ENCODE assay signal across 21 cellular contexts in the genomic region with DNA sequence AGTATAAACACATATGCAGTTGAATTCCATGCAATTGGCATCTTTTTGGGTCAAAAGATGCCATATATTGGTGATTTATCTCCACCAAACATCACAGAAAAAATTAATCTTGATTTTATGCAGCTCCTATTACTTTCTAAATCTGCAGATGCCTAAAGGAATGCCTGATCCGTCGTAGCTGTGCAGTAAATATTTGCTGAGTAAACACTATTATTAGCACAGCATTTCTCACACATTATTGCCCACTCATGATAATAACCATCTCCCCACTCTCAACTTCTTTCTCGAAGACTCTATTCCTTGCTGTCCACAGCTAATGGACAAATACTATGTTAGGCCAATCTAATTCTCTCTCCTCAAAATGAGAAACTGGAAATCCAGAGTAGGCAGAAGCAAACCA.
DNase-seq lines count a peak whose midpoint lies in the region; ATAC-seq, FAIRE-seq and TF ChIP-seq lines count a peak whose summit lies in the region.
"Had no signal": no experiment of that assay in that cellular context is flagged by ENCODE, and none has a peak within 500 bp of the region (broad histone marks: within the 10 kb centered on the region; RNA-seq: fewer than 3 reads in every experiment).

No MANE protein-coding gene starts in this region.

- H3K27me3 ChIP-seq in HepG2 (ENCODE audit: control insufficient read depth in 1 of 2, insufficient read depth in 2 of 2, low read length in 2 of 2) (no peaks in the 10 kb centered on the region), right lobe of liver (peaks cover 0 to 2% of the 10 kb centered on the region in 2 donors), IMR-90 (ENCODE audit: control insufficient read depth, insufficient read depth, low read length) (no peaks in the 10 kb centered on the region), H1 (replicated peaks in 1 of 4; ENCODE audit: control insufficient read depth in 3 of 4, extremely low read depth in 1 of 4, insufficient read depth in 3 of 4, low read length in 3 of 4) (no peaks in the 10 kb centered on the region), fibroblast of lung (ENCODE audit: control insufficient read depth, insufficient read depth, low read length) (no peaks in the 10 kb centered on the region), brain microvascular endothelial cell (replicated peaks) (no peaks in the 10 kb centered on the region)
- H3K27me3 ChIP-seq: BLaER1 treated with 17β-estradiol and CSF1 and Interleukin-3, amounts not matched to agents 10 nM and 100 nM had no signal

- TF ChIP-seq POLR2A in HepG2 (IDR thresholded peaks at IDR 0.05; ENCODE audit: insufficient read depth in 1 of 2, low read depth in 2 of 2, low read length in 2 of 2): no peak
- TF ChIP-seq POLR2A in right lobe of liver (IDR thresholded peaks at IDR 0.05): no peak
- TF ChIP-seq POLR2A in IMR-90 (IDR thresholded peaks at IDR 0.05; ENCODE audit: low read depth, low read length): no peak
- TF ChIP-seq POLR2A in H1 (IDR thresholded peaks at IDR 0.05; ENCODE audit: control extremely low read depth in 1 of 2, low read depth in 2 of 2, low read length in 2 of 2): no peak

- FAIRE-seq in HepG2 (lab: Jason Lieb, UNC) (no peak), H1 (lab: Jason Lieb, UNC) (no peak)
- FAIRE-seq: D721Med, GM12891, GM19239 had no signal

- H3K36me3 ChIP-seq in HepG2 (replicated peaks in 1 of 2; ENCODE audit: control insufficient read depth in 1 of 2, insufficient read depth in 2 of 2, low read length in 2 of 2) (no peaks in the 10 kb centered on the region), right lobe of liver (no peaks in the 10 kb centered on the region), IMR-90 (ENCODE audit: control insufficient read depth, insufficient read depth, low read length) (no peaks in the 10 kb centered on the region), H1 (ENCODE audit: control insufficient read depth in 2 of 4, insufficient read depth in 4 of 4, low read length in 3 of 4) (no peaks in the 10 kb centered on the region), fibroblast of lung (ENCODE audit: control insufficient read depth, insufficient read depth, low read length) (no peaks in the 10 kb centered on the region), brain microvascular endothelial cell (replicated peaks) (no peaks in the 10 kb centered on the region)
- H3K36me3 ChIP-seq: BLaER1 treated with 17β-estradiol and CSF1 and Interleukin-3, amounts not matched to agents 10 nM and 100 nM had no signal

- WGBS in HepG2 (ENCODE audit: low lambda C conversion rate): 0% methylated on average over 3 of the region's 3 CpGs
- WGBS in right lobe of liver (ENCODE audit: insufficient coverage, low coverage, low lambda C conversion rate, missing lambda C conversion rate): 30% methylated on average over 3 of the region's 3 CpGs
- no CpG with 5 or more reads among the region's 3 CpGs for WGBS in IMR-90 (ENCODE audit: extremely low coverage in 2 of 2, insufficient read length in 1 of 2), 2 experiments
- WGBS in H1 (ENCODE audit: extremely low coverage in 1 of 2, insufficient coverage in 1 of 2, insufficient read length in 1 of 2, insufficient replicate concordance in 2 of 2, low coverage in 1 of 2, low lambda C conversion rate in 2 of 2, missing lambda C conversion rate in 1 of 2), 2 experiments: 92% methylated on average over 3 of the region's 3 CpGs; no CpG with 5 or more reads in 1 of the 2 experiments

- H2BK15ac ChIP-seq in IMR-90 (ENCODE audit: low read depth, low read length) (no peak overlapping the region), H1 (ENCODE audit: low read length) (no peak overlapping the region)

- H2AFZ ChIP-seq in HepG2 (ENCODE audit: low read length) (no peak overlapping the region), IMR-90 (replicated peaks; ENCODE audit: low read length, poor library complexity) (no peak overlapping the region), H1 (ENCODE audit: low read length) (no peak overlapping the region), fibroblast of lung (ENCODE audit: low read length) (peak overlapping the region; percentile 12)

- ATAC-seq in HepG2 (no peak), right lobe of liver (no peak), IMR-90 (ENCODE audit: low read depth) (no peak)
- ATAC-seq: CD8-positive, alpha-beta T cell had no signal

- no peaks in the 10 kb centered on the region for H3K79me1 ChIP-seq in IMR-90 (ENCODE audit: low read depth in 1 of 2, low read length in 2 of 2)
- H3K79me1 ChIP-seq in H1 (ENCODE audit: low read depth, low read length): no peaks in the 10 kb centered on the region

- intact Hi-C loops in HepG2 (cut with micrococcal nuclease; ENCODE audit: unreplicated experiment): no loop called here
- intact Hi-C loops in right lobe of liver (cut with DNase I): no loop called here
- intact Hi-C loops in IMR-90 (cut with micrococcal nuclease): no loop called here

- H3K14ac ChIP-seq in IMR-90 (replicated peaks; ENCODE audit: low read depth, low read length): no peak overlapping the region
- no peak overlapping the region for H3K14ac ChIP-seq in H1 (ENCODE audit: insufficient read length)

- H3K18ac ChIP-seq in IMR-90 (ENCODE audit: low read depth, low read length) (no peak overlapping the region), H1 (ENCODE audit: extremely low read depth, low read length) (no peak overlapping the region)

- BruUV-seq in HepG2 (replicated peaks; lab: Mats Ljungman, UMichigan) (no TSS peak), IMR-90 (replicated peaks; lab: Mats Ljungman, UMichigan) (no TSS peak)

- TF ChIP-seq EP300 in HepG2 (IDR thresholded peaks at IDR 0.05; ENCODE audit: low read depth in 2 of 2, low read length in 2 of 2) (no peak), HepG2 (CRISPR knock-in tag; IDR thresholded peaks at IDR 0.05; ENCODE audit: borderline replicate concordance) (no peak), H1 (IDR thresholded peaks at IDR 0.05; ENCODE audit: borderline replicate concordance in 1 of 2, low read depth in 2 of 2, low read length in 2 of 2) (no peak)

- H3K4me3 ChIP-seq in HepG2 (replicated peaks in 1 of 3; ENCODE audit: insufficient read depth in 1 of 3, low read depth in 2 of 3, low read length in 3 of 3) (no peak overlapping the region), right lobe of liver (no peak overlapping the region), IMR-90 (ENCODE audit: insufficient read depth, low read depth, low read length) (no peak overlapping the region), H1 (ENCODE audit: extremely low read depth in 1 of 4, insufficient read depth in 2 of 4, low read depth in 3 of 4, low read length in 4 of 4) (no peak overlapping the region), fibroblast of lung (replicated peaks in 1 of 4; ENCODE audit: control extremely low read depth in 1 of 4, insufficient read depth in 1 of 4, low read depth in 3 of 4, low read length in 4 of 4) (no peak overlapping the region), brain microvascular endothelial cell (ENCODE audit: low read depth, low read length) (no peak overlapping the region)
- H3K4me3 ChIP-seq: BLaER1 treated with 17β-estradiol and CSF1 and Interleukin-3, amounts not matched to agents 10 nM and 100 nM had no signal

- no peak for DNase-seq in HepG2 (ENCODE audit: low spot score)
- DNase-seq in right lobe of liver: no peak
- DNase-seq in IMR-90: no peak
- no peak for DNase-seq in H1 (ENCODE audit: low read depth in 1 of 2, low spot score in 2 of 2)
- DNase-seq in fibroblast of lung (ENCODE audit: low read depth in 2 of 2): no peak
- no peak for DNase-seq in brain microvascular endothelial cell
- no peak for DNase-seq in NCI-H2029 treated with DMSO at 0.1 percent for 48 hours (lab: John Stamatoyannopoulos, UW)
- DNase-seq in KG1 (lab: John Stamatoyannopoulos, UW): no peak
- DNase-seq: 8988T; AML-193; Caco-2; Calu3; CD4-positive, alpha-beta T cell; CD8-positive, alpha-beta T cell; DMS79 treated with DMSO at 0.1 percent for 48 hours; GF-D8 had no signal

- TF ChIP-seq RAD21 in HepG2 (CRISPR knock-in tag; IDR thresholded peaks at IDR 0.05) (no peak), IMR-90 (IDR thresholded peaks at IDR 0.05; ENCODE audit: low read length) (no peak), H1 (IDR thresholded peaks at IDR 0.05 in 1 of 2, conservative IDR thresholded peaks at IDR 0.05 in 1 of 2; ENCODE audit: low read depth in 2 of 2, low read length in 2 of 2) (no peak)

- H3K79me2 ChIP-seq in HepG2 (ENCODE audit: insufficient read depth, low read length) (no peaks in the 10 kb centered on the region), H1 (ENCODE audit: control insufficient read depth in 1 of 2, insufficient read depth in 2 of 2, low read length in 2 of 2) (no peaks in the 10 kb centered on the region), fibroblast of lung (ENCODE audit: control insufficient read depth, insufficient read depth, low read length) (no peaks in the 10 kb centered on the region)

- POLR2A ChIA-PET in HepG2 (lab: Yijun Ruan, JAX) (no interaction called here), IMR-90 (lab: Charles Lee; ENCODE audit: unreplicated experiment) (no interaction called here), H1 (lab: Charles Lee; ENCODE audit: partially characterized antibody) (interaction anchor here (0.6 kb wide), 1 partner anchor 46 kb away, joined by 3 read pairs; no protein-coding TSS in a partner anchor)

- H2BK120ac ChIP-seq in IMR-90 (ENCODE audit: low read depth, low read length) (no peak overlapping the region), H1 (replicated peaks; ENCODE audit: low read depth, low read length) (no peak overlapping the region)

- H4K91ac ChIP-seq in IMR-90 (ENCODE audit: insufficient read depth, low read depth, low read length): no peak overlapping the region
- no peak overlapping the region for H4K91ac ChIP-seq in H1 (replicated peaks; ENCODE audit: insufficient read length, low read length)

- H2AK5ac ChIP-seq in IMR-90 (ENCODE audit: low read depth, low read length) (no peak overlapping the region), H1 (ENCODE audit: low read depth, low read length) (no peak overlapping the region)

- H4K8ac ChIP-seq in IMR-90 (ENCODE audit: low read depth in 2 of 2, low read length in 2 of 2) (no peak overlapping the region), H1 (ENCODE audit: extremely low read depth, insufficient read depth, low read length) (no peak overlapping the region)

- H3K9me3 ChIP-seq in HepG2 (ENCODE audit: low read length) (no peaks in the 10 kb centered on the region), right lobe of liver (no peaks in the 10 kb centered on the region), IMR-90 (ENCODE audit: control insufficient read depth, insufficient read depth, low read length) (no peaks in the 10 kb centered on the region), H1 (ENCODE audit: insufficient read depth in 2 of 2, low read depth in 1 of 2, low read length in 1 of 2) (no peaks in the 10 kb centered on the region), fibroblast of lung (ENCODE audit: control insufficient read depth, insufficient read depth, low read depth, low read length) (no peaks in the 10 kb centered on the region)
- H3K9me3 ChIP-seq: BLaER1 treated with 17β-estradiol and CSF1 and Interleukin-3, amounts not matched to agents 10 nM and 100 nM; Caco-2 had no signal

- H3K4me2 ChIP-seq in HepG2 (ENCODE audit: low read depth, low read length) (no peak overlapping the region), IMR-90 (ENCODE audit: low read depth, low read length) (no peak overlapping the region), H1 (ENCODE audit: insufficient read depth in 1 of 2, low read depth in 2 of 2, low read length in 2 of 2) (no peak overlapping the region), fibroblast of lung (ENCODE audit: extremely low read depth, insufficient read depth, low read length) (no peak overlapping the region)
- H3K4me2 ChIP-seq: BLaER1 treated with 17β-estradiol and CSF1 and Interleukin-3, amounts not matched to agents 10 nM and 100 nM had no signal

- H3K23me2 ChIP-seq in H1 (ENCODE audit: low read depth, low read length): no peaks in the 10 kb centered on the region

- H3K56ac ChIP-seq in IMR-90 (ENCODE audit: extremely low read depth, insufficient read depth, low read length) (no peak overlapping the region), H1 (replicated peaks; ENCODE audit: insufficient read length, low read depth, low read length) (no peak overlapping the region)

- no peak overlapping the region for H2BK12ac ChIP-seq in H1 (ENCODE audit: low read depth, low read length)

- H2BK5ac ChIP-seq in IMR-90 (ENCODE audit: low read depth, low read length, poor library complexity, severe bottlenecking) (no peak overlapping the region), H1 (ENCODE audit: low read depth, low read length) (no peak overlapping the region)

- TF ChIP-seq CTCF in HepG2 (CRISPR knock-in tag; IDR thresholded peaks at IDR 0.05) (no peak), right lobe of liver (IDR thresholded peaks at IDR 0.05) (no peak), IMR-90 (conservative IDR thresholded peaks at IDR 0.05; ENCODE audit: low read depth, low read length) (no peak), H1 (IDR thresholded peaks at IDR 0.05; ENCODE audit: control extremely low read depth in 1 of 3, insufficient read depth in 1 of 3, low read depth in 1 of 3, low read length in 3 of 3) (no peak), fibroblast of lung (conservative IDR thresholded peaks at IDR 0.05 in 1 of 2, IDR thresholded peaks at IDR 0.05 in 1 of 2; ENCODE audit: low read depth in 1 of 2, low read length in 2 of 2) (no peak), brain microvascular endothelial cell (IDR thresholded peaks at IDR 0.05; ENCODE audit: low read depth, low read length, missing control alignments) (no peak)

- H2BK20ac ChIP-seq in IMR-90 (ENCODE audit: low read depth, low read length): no peak overlapping the region
- H2BK20ac ChIP-seq in H1 (ENCODE audit: low read length): no peak overlapping the region

- H3K23ac ChIP-seq in IMR-90 (ENCODE audit: low read depth, low read length) (no peak overlapping the region), H1 (ENCODE audit: insufficient read length) (no peak overlapping the region)

- no peaks in the 10 kb centered on the region for H3K9me1 ChIP-seq in IMR-90 (ENCODE audit: insufficient read depth, low read length)

- CTCF ChIA-PET in HepG2 (lab: Yijun Ruan, JAX; ENCODE audit: low intra/inter-chr PET ratio, low total read pairs): no interaction called here
- CTCF ChIA-PET in IMR-90 (lab: Yijun Ruan, JAX): no interaction called here
- CTCF ChIA-PET in H1 (lab: Charles Lee; ENCODE audit: partially characterized antibody): no interaction called here

- no peaks in the 10 kb centered on the region for H3K4me1 ChIP-seq in HepG2 (ENCODE audit: insufficient read depth, low read length)
- no peaks in the 10 kb centered on the region for H3K4me1 ChIP-seq in right lobe of liver
- H3K4me1 ChIP-seq in IMR-90 (ENCODE audit: control insufficient read depth, insufficient read depth, low read length): no peaks in the 10 kb centered on the region
- no peaks in the 10 kb centered on the region for H3K4me1 ChIP-seq in H1 (replicated peaks in 1 of 4; ENCODE audit: control insufficient read depth in 3 of 4, insufficient read depth in 4 of 4, low read length in 3 of 4)
- H3K4me1 ChIP-seq in fibroblast of lung (ENCODE audit: control insufficient read depth, extremely low read depth, insufficient read depth, low read length): no peaks in the 10 kb centered on the region
- H3K4me1 ChIP-seq: Caco-2 had no signal

- H4K5ac ChIP-seq in IMR-90 (ENCODE audit: low read depth, low read length) (no peak overlapping the region), H1 (ENCODE audit: insufficient read length, low read depth, low read length) (no peak overlapping the region)

- in situ Hi-C loops in HepG2 (cut with HindIII; ENCODE audit: extremely low pct_ligation_motif_present, low pct_unique_long_range_greater_than_20kb): no loop called here
- in situ Hi-C loops in IMR-90 (cut with MboI; ENCODE audit: low sequenced_read_pairs): no loop called here
- in situ Hi-C loops in brain microvascular endothelial cell (cut with HindIII; ENCODE audit: low pct_ligation_motif_present, low sequenced_read_pairs): no loop called here

- no peak overlapping the region for H3K27ac ChIP-seq in HepG2 (ENCODE audit: extremely low read length, insufficient read depth, low read length)
- no peak overlapping the region for H3K27ac ChIP-seq in right lobe of liver
- H3K27ac ChIP-seq in IMR-90 (ENCODE audit: insufficient read depth, low read length): no peak overlapping the region
- no peak overlapping the region for H3K27ac ChIP-seq in H1 (ENCODE audit: low read depth, low read length)
- no peak overlapping the region for H3K27ac ChIP-seq in fibroblast of lung (ENCODE audit: insufficient read depth, low read length)
- no peak overlapping the region for H3K27ac ChIP-seq in brain microvascular endothelial cell
- H3K27ac ChIP-seq: BLaER1 treated with 17β-estradiol and CSF1 and Interleukin-3, amounts not matched to agents 10 nM and 100 nM; C4-2B had no signal

- H3K4ac ChIP-seq in IMR-90 (ENCODE audit: low read depth, low read length) (no peak overlapping the region), H1 (replicated peaks; ENCODE audit: insufficient read length, low read depth, low read length) (no peak overlapping the region)

- dilution Hi-C loops in IMR-90 (cut with HindIII; ENCODE audit: low sequenced_read_pairs, unreplicated experiment): no loop called here

- H3K9ac ChIP-seq in HepG2 (ENCODE audit: insufficient read depth, low read depth, low read length) (no peak overlapping the region), IMR-90 (ENCODE audit: low read depth, low read length) (no peak overlapping the region), H1 (replicated peaks in 1 of 4; ENCODE audit: extremely low read depth in 1 of 4, low read depth in 3 of 4, low read length in 3 of 4) (no peak overlapping the region), fibroblast of lung (ENCODE audit: insufficient read depth, low read length) (no peak overlapping the region)
- H3K9ac ChIP-seq: BLaER1 treated with 17β-estradiol and CSF1 and Interleukin-3, amounts not matched to agents 10 nM and 100 nM had no signal

- no peak overlapping the region for H2AK9ac ChIP-seq in IMR-90 (replicated peaks; ENCODE audit: low read depth, low read length, poor library complexity)

- H4K20me1 ChIP-seq in HepG2 (ENCODE audit: insufficient read depth, low read length) (no peaks in the 10 kb centered on the region), IMR-90 (ENCODE audit: insufficient read depth, low read length) (no peaks in the 10 kb centered on the region), H1 (replicated peaks in 1 of 2; ENCODE audit: control insufficient read depth in 1 of 2, insufficient read depth in 2 of 2, low read length in 2 of 2) (no peaks in the 10 kb centered on the region), fibroblast of lung (ENCODE audit: control insufficient read depth, extremely low read depth, insufficient read depth, low read length) (no peaks in the 10 kb centered on the region)
- H4K20me1 ChIP-seq: BLaER1 treated with 17β-estradiol and CSF1 and Interleukin-3, amounts not matched to agents 10 nM and 100 nM had no signal
